ENCODE assay signal across 18 cellular contexts in the genomic region with DNA sequence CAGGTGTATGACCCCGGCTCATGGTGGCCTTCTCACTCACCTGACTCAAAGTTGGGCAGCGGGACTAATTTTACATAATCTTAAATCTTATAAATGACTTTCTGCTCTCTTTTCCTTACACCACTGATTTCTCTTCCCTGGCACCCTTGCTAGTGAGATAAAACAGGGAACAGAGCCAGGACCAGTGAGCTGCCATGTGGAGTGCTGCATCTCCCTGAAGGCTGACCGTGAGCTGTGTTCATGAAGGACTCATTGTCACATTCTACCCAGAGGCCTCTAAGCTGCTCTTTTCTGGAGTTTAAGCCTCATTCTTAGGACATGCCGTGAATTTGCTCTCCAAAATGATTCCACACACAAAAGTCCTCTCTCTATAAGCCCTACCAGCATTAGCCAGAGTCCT.
A peak's percentile ranks its signal among the peaks of the same experiment; 100 is the strongest.
DNase-seq lines count a peak whose midpoint lies in the region; ATAC-seq and TF ChIP-seq lines count a peak whose summit lies in the region.
"Had no signal": no experiment of that assay in that cellular context is flagged by ENCODE, and none has a peak within 500 bp of the region (broad histone marks: within the 10 kb centered on the region; RNA-seq: fewer than 3 reads in every experiment).

No MANE protein-coding gene starts in this region.

- H3K4me3 Mint-ChIP-seq in neural progenitor cell, result no peak overlapping the region
- H3K4me3 Mint-ChIP-seq: B cell; CD4-positive, alpha-beta T cell; HFFc6 had no signal

- peaks cover 15% of the 10 kb centered on the region for H3F3A ChIP-seq in neural progenitor cell (ENCODE audit: low read depth)

- H3K36me3 ChIP-seq in neural progenitor cell (no peaks in the 10 kb centered on the region), tibial nerve (no peaks in the 10 kb centered on the region)

- no peak overlapping the region for H3K27ac ChIP-seq in neural progenitor cell
- H3K27ac ChIP-seq in tibial nerve, result no peak overlapping the region

- no peak overlapping the region for H3K9ac ChIP-seq in neural progenitor cell

- H3K4me3 ChIP-seq in neural progenitor cell, result no peak overlapping the region
- H3K4me3 ChIP-seq in tibial nerve, result no peak overlapping the region

- DNase-seq in Right ventricle myocardium inferior (ENCODE audit: missing footprints) (no peak), cardiac septum (ENCODE audit: low spot score) (no peak), globus pallidus (ENCODE audit: low spot score) (peak; percentile 27), hippocampal formation (lab: John Stamatoyannopoulos, UW) (peak; percentile 5 to 6), superior temporal gyrus (ENCODE audit: extremely low spot score) (peak; percentile 44), neural progenitor cell (ENCODE audit: low spot score) (no peak), activated gamma-delta T cell treated with Interleukin-2 at 50 U/mL for 16 hours (no peak), tibial nerve (ENCODE audit: low spot score in 2 of 2) (no peak)
- DNase-seq: 8988T; ACHN; C1 segment of cervical spinal cord; CD4-positive, alpha-beta T cell; DND-41; GDM1; HCEC 1CT; HFFc6 had no signal

- H3K4me1 ChIP-seq in neural progenitor cell (peaks cover 15% of the 10 kb centered on the region), tibial nerve (peaks cover 0 to 15% (median 0%) of the 10 kb centered on the region in 4 donors)

- no peaks in the 10 kb centered on the region for H3K9me3 Mint-ChIP-seq in neural progenitor cell
- H3K9me3 Mint-ChIP-seq: CD4-positive, alpha-beta T cell had no signal

- no peaks in the 10 kb centered on the region for H3K36me3 Mint-ChIP-seq in neural progenitor cell

- peaks cover 3% of the 10 kb centered on the region for H3K27me3 Mint-ChIP-seq in neural progenitor cell (ENCODE audit: insufficient read depth, low read depth)
- H3K27me3 Mint-ChIP-seq: B cell; CD4-positive, alpha-beta T cell had no signal

- TF ChIP-seq EP300 in tibial nerve (IDR thresholded peaks at IDR 0.05), result no peak

- H3K4me1 Mint-ChIP-seq in neural progenitor cell, result peaks cover 9% of the 10 kb centered on the region

- H3K27me3 ChIP-seq in neural progenitor cell (peaks cover 18% of the 10 kb centered on the region), tibial nerve (no peaks in the 10 kb centered on the region)

- no peak for TF ChIP-seq POLR2A in tibial nerve (IDR thresholded peaks at IDR 0.05)

- no peak overlapping the region for H2AFZ ChIP-seq in neural progenitor cell (replicated peaks)

- peaks cover 13% of the 10 kb centered on the region for H4K20me1 ChIP-seq in neural progenitor cell (ENCODE audit: low read depth)

- no peaks in the 10 kb centered on the region for H3K79me2 ChIP-seq in neural progenitor cell (ENCODE audit: low read depth)

- H3K4me2 ChIP-seq in neural progenitor cell, result no peak overlapping the region

- H3K27ac Mint-ChIP-seq in neural progenitor cell, result no peak overlapping the region
- H3K27ac Mint-ChIP-seq: B cell; CD4-positive, alpha-beta T cell; HFFc6 had no signal

- ATAC-seq in Right ventricle myocardium inferior, result peak; percentile 76
- ATAC-seq: HepG2 had no signal

- 71 to 75% methylated on average over 4 of the region's 4 CpGs for WGBS in tibial nerve, 2 donors

- intact Hi-C loops in Right ventricle myocardium inferior (cut with DNase I), result no loop called here
- intact Hi-C loops in cardiac septum (cut with DNase I), result no loop called here

- TF ChIP-seq CTCF in neural progenitor cell (IDR thresholded peaks at IDR 0.05) (no peak), tibial nerve (IDR thresholded peaks at IDR 0.05) (no peak)

- H3K9me3 ChIP-seq in neural progenitor cell (ENCODE audit: low read depth) (no peaks in the 10 kb centered on the region), tibial nerve (no peaks in the 10 kb centered on the region)

Comparison
In these comparisons a context has a peak if more than half of its experiments do, and no peak if none do; other contexts are left out.
1. DNase-seq: peak in globus pallidus (single experiment), hippocampal formation (2 of 2) and superior temporal gyrus (single experiment); none in Right ventricle myocardium inferior (single experiment), cardiac septum (single experiment), neural progenitor cell (single experiment), activated gamma-delta T cell treated with Interleukin-2 at 50 U/mL for 16 hours (single experiment) and tibial nerve (0 of 2).